ENCODE assay signal across 1 cellular context in the genomic region with DNA sequence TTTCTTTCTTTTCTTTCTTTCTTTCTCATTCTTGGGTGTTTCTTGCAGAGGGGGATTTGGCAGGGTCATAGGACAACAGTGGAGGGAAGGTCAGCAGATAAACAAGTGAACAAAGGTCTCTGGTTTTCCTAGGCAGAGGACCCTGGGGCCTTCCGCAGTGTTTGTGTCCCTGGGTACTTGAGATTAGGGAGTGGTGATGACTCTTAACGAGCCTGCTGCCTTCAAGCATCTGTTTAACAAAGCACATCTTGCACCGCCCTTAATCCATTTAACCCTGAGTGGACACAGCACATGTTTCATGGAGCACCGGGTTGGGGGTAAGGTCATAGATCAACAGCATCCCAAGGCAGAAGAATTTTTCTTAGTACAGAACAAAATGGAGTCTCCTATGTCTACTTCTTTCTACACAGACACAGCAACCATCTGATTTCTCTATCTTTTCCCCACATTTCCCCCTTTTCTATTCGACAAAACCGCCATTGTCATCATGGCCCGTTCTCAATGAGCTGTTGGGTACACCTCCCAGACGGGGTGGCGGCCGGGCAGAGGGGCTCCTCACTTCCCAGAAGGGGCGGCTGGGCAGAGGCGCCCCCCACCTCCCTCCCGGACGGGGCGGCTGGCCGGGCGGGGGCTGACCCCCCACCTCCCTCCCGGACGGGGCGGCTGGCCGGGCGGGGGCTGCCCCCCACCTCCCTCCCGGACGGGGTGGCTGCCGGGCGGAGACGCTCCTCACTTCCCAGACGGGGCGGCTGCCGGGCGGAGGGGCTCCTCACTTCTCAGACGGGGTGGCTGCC.
A peak's percentile ranks its signal among the peaks of the same experiment; 100 is the strongest.
TF ChIP-seq lines count a peak whose summit lies in the region.
"Not testable (repeated sequence)": the region's sequence is repeated elsewhere in the genome, so short reads cannot be mapped to it uniquely, and the experiment has no call there.

No MANE protein-coding gene starts in this region.

TF ChIP-seq in K562, 482 proteins besides CTCF, POLR2A, EP300 and RAD21:
- TF ChIP-seq NCOA1 (IDR thresholded peaks at IDR 0.05; ENCODE audit: low read depth) (0 out of 2 replicates have a peak, but pooled peaks have one; percentile 15), NR2C1 (IDR thresholded peaks at IDR 0.05) (peak; percentile 13; the same call in 1 of the 2 replicates), TAL1 (IDR thresholded peaks at IDR 0.05) (peak; percentile 20; the same call in 1 of the 2 replicates), SMARCA4 (IDR thresholded peaks at IDR 0.05) (0 out of 2 replicates have a peak, but pooled peaks have one; percentile 24), ARID1B (IDR thresholded peaks at IDR 0.05) (peak; percentile 41; the same call in 1 of the 2 replicates), NCOR1 (IDR thresholded peaks at IDR 0.05) (peak; percentile 28), CBFA2T3 (IDR thresholded peaks at IDR 0.05) (peak; percentile 66), TCF3 (CRISPR knock-in tag; IDR thresholded peaks at IDR 0.05) (peak; percentile 17; the same call in 1 of the 2 replicates), CBFA2T2 (conservative IDR thresholded peaks at IDR 0.05) (peak; percentile 63), CC2D1A (IDR thresholded peaks at IDR 0.05) (0 out of 2 replicates have a peak, but pooled peaks have one; percentile 19)
- TF ChIP-seq, protein P1, sequence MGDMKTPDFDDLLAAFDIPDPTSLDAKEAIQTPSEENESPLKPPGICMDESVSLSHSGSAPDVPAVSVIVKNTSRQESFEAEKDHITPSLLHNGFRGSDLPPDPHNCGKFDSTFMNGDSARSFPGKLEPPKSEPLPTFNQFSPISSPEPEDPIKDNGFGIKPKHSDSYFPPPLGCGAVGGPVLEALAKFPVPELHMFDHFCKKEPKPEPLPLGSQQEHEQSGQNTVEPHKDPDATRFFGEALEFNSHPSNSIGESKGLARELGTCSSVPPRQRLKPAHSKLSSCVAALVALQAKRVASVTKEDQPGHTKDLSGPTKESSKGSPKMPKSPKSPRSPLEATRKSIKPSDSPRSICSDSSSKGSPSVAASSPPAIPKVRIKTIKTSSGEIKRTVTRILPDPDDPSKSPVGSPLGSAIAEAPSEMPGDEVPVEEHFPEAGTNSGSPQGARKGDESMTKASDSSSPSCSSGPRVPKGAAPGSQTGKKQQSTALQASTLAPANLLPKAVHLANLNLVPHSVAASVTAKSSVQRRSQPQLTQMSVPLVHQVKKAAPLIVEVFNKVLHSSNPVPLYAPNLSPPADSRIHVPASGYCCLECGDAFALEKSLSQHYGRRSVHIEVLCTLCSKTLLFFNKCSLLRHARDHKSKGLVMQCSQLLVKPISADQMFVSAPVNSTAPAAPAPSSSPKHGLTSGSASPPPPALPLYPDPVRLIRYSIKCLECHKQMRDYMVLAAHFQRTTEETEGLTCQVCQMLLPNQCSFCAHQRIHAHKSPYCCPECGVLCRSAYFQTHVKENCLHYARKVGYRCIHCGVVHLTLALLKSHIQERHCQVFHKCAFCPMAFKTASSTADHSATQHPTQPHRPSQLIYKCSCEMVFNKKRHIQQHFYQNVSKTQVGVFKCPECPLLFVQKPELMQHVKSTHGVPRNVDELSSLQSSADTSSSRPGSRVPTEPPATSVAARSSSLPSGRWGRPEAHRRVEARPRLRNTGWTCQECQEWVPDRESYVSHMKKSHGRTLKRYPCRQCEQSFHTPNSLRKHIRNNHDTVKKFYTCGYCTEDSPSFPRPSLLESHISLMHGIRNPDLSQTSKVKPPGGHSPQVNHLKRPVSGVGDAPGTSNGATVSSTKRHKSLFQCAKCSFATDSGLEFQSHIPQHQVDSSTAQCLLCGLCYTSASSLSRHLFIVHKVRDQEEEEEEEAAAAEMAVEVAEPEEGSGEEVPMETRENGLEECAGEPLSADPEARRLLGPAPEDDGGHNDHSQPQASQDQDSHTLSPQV (IDR thresholded peaks at IDR 0.05), result 0 out of 2 replicates have a peak, but pooled peaks have one; percentile 28
- not testable (repeated sequence) for TF ChIP-seq NR2C1 (tag; IDR thresholded peaks at IDR 0.05)
- TF ChIP-seq, protein P2, sequence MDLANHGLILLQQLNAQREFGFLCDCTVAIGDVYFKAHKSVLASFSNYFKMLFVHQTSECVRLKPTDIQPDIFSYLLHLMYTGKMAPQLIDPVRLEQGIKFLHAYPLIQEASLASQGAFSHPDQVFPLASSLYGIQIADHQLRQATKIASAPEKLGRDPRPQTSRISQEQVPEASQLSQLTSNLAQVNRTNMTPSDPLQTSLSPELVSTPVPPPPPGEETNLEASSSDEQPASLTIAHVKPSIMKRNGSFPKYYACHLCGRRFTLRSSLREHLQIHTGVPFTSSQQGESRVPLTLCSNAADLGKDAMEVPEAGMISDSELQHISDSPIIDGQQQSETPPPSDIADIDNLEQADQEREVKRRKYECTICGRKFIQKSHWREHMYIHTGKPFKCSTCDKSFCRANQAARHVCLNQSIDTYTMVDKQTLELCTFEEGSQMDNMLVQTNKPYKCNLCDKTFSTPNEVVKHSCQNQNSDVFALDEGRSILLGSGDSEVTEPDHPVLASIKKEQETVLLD (IDR thresholded peaks at IDR 0.05), result peak; percentile 59; the same call in 1 of the 2 replicates
TF ChIP-seq in K562: peak in this region for 12; not testable (repeated sequence) for 470.
